1 cellular context compared by ENCODE assay signal in genomic region chr1:26791138-26791537, GRCh38.
TF ChIP-seq lines count a peak whose summit lies in the region.

No MANE protein-coding gene starts in this region.

TF ChIP-seq in GM12878, 131 proteins besides CTCF, POLR2A, EP300 and RAD21:
- TF ChIP-seq SREBF2 (IDR thresholded peaks at IDR 0.05; ENCODE audit: low read length) (no peak), ZSCAN29 (IDR thresholded peaks at IDR 0.05) (no peak), EGR1 (IDR thresholded peaks at IDR 0.05; ENCODE audit: borderline replicate concordance in 1 of 2, low read depth in 2 of 2, low read length in 2 of 2) (no peak)
